8 cellular contexts compared by ENCODE assay signal in genomic region chr7:129054438-129055293, GRCh38. TPM values are rescaled to one million over a fixed set of nuclear protein-coding genes. Genes with fewer than 3 reads are reported as not detected.
DNase-seq lines count a peak whose midpoint lies in the region; ATAC-seq and TF ChIP-seq lines count a peak whose summit lies in the region.

TNPO3 (minus strand) TSS chr7:129055111; CDS start chr7:129054770, 341 bp downstream.

- H3K4me1 ChIP-seq in BE2C, result no peaks in the 10 kb centered on the region
- no peaks in the 10 kb centered on the region for H3K4me1 ChIP-seq in colonic mucosa

- DNase-seq in BE2C (peak; percentile 96), GM19238 (ENCODE audit: insufficient read length, low spot score) (peak; percentile 90), NCI-H524 treated with DMSO at 0.1 percent for 48 hours (lab: John Stamatoyannopoulos, UW) (peak; percentile 54), colonic mucosa (peak; percentile 98), left colon (peak; percentile 96 to 97)
- peak; percentile 94 for DNase-seq in activated CD4-positive, alpha-beta T cell treated with anti-CD3 and anti-CD28 coated beads for 48 hours
- peak; percentile 91 for DNase-seq in stimulated activated CD4-positive, alpha-beta T cell treated with anti-CD3 and anti-CD28 coated beads, Interleukin-1b, Interleukin-23, amount 100 ng/mL, for 48 hours

- H3K9me3 ChIP-seq in BE2C (no peaks in the 10 kb centered on the region), colonic mucosa (no peaks in the 10 kb centered on the region)

- peak within 1 kb of the TSS; percentile 85 to 86 for H3K9ac ChIP-seq in colonic mucosa (ENCODE audit: low read depth in 2 of 2, low read length in 2 of 2)

- H3K4me3 ChIP-seq in BE2C (ENCODE audit: low read depth, low read length), result peak within 1 kb of the TSS; percentile 89
- H3K4me3 ChIP-seq in colonic mucosa, result peak within 1 kb of the TSS; percentile 98

- intact Hi-C loops in colonic mucosa (cut with DNase I), result no loop called here
- intact Hi-C loops in left colon (cut with DNase I, micrococcal nuclease), result no loop called here

- ATAC-seq in HG03442 (IDR thresholded peaks at IDR 0.05; ENCODE audit: unreplicated experiment) (peak; percentile 80), left colon (peak; percentile 96)

- H3K36me3 ChIP-seq in BE2C (peaks cover 8% of the 10 kb centered on the region), colonic mucosa (no peaks in the 10 kb centered on the region)

- no peak for TF ChIP-seq CTCF in BE2C (IDR thresholded peaks at IDR 0.05; ENCODE audit: low read depth, low read length)
- TF ChIP-seq CTCF in colonic mucosa (IDR thresholded peaks at IDR 0.05), result no peak

- H3K27me3 ChIP-seq in BE2C, result no peaks in the 10 kb centered on the region; the same call in 1 of the 2 replicates
- no peaks in the 10 kb centered on the region for H3K27me3 ChIP-seq in colonic mucosa

- H3K27ac ChIP-seq in colonic mucosa, result peak within 1 kb of the TSS; percentile 98

RNA-seq across cellular contexts. Expression of gene TNPO3, which starts in this region (rescaled TPM):
- polyA plus RNA-seq in BE2C (2012; ENCODE audit: insufficient read depth, insufficient read length, low read depth), result 40.2 TPM
- total RNA-seq in colonic mucosa (10 to 100 TPM; 36.8 to 46.6 TPM), left colon (10 to 100 TPM; 35.2 to 36.4 TPM)

Comparison
In these comparisons a context has a peak if more than half of its experiments do, and no peak if none do; other contexts are left out.
1. Peak in every context shown above with its lines: DNase-seq, ATAC-seq, H3K4me3 ChIP-seq and H3K27ac ChIP-seq.